2 cellular contexts compared by ENCODE assay signal in the genomic region with DNA sequence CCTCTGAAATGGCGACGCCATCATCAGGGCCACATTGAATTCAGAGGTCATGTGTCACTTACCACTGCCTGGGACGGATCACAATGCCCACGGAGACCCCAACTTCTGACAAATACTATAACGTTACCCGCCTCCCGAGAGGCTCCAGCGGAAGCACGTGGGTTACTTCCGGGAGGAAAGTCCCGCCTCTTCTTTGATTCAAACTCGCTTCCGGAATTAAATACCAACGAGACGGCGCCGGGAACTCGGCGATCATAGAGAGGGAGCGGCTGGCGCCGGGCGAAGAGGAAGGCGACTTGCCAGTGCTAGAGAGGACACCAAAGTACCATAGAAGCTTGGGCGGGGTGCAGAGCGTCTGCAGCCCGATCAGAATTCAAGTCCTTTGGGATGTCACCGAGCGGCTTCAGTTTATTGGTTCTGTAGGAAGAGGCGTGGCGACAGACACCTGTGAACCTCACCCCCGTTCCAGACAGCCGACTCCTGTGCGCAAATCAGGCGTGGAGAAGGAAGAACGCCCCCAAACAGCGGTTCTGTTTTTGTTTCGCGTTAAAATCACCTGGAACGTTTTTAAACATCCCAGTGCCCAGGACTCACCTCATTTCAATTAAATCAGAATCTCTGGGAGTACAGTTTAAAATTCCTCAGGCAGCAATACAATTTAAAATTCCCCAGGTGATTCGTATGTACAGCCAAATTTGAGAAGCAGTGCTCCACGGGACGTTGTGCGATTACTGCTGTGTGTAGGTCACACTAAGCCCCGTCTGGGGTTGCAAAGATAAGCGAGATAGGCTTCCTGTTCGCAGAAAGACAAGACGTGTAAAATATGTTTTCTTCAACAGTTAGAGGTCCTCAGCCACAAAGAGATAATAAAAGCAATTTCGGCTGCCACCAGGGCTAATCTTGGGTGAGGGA.
A peak's percentile ranks its signal among the peaks of the same experiment; 100 is the strongest.
TF ChIP-seq lines count a peak whose summit lies in the region.

A gene with protein sequence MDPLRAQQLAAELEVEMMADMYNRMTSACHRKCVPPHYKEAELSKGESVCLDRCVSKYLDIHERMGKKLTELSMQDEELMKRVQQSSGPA (minus strand): TSS at position 159 of the 912 bp plus-strand sequence. CDS start 565 bp downstream, outside the sequence.

TF ChIP-seq in IMR-90, 13 proteins besides CTCF, POLR2A, EP300 and RAD21:
- TF ChIP-seq NFE2L2 (IDR thresholded peaks at IDR 0.05; ENCODE audit: low read depth, low read length) = no peak
- TF ChIP-seq MAZ (IDR thresholded peaks at IDR 0.05; ENCODE audit: borderline replicate concordance, low read depth, low read length) = no peak; the same call in 1 of the 2 replicates
- TF ChIP-seq CHD1 (IDR thresholded peaks at IDR 0.05; ENCODE audit: low read depth, low read length) = no peak
- no peak for TF ChIP-seq FOS (IDR thresholded peaks at IDR 0.05; ENCODE audit: low read depth, low read length)
- TF ChIP-seq MXI1 (IDR thresholded peaks at IDR 0.05; ENCODE audit: borderline replicate concordance, low read depth, low read length) = peak; percentile 98
- TF ChIP-seq SMC3 (IDR thresholded peaks at IDR 0.05; ENCODE audit: low read depth, low read length) = no peak
- TF ChIP-seq RCOR1 (IDR thresholded peaks at IDR 0.05; ENCODE audit: insufficient replicate concordance, low read length) = no peak
- TF ChIP-seq, protein P1, sequence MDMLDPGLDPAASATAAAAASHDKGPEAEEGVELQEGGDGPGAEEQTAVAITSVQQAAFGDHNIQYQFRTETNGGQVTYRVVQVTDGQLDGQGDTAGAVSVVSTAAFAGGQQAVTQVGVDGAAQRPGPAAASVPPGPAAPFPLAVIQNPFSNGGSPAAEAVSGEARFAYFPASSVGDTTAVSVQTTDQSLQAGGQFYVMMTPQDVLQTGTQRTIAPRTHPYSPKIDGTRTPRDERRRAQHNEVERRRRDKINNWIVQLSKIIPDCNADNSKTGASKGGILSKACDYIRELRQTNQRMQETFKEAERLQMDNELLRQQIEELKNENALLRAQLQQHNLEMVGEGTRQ (IDR thresholded peaks at IDR 0.05; ENCODE audit: low read depth, low read length) = peak; percentile 78
- TF ChIP-seq, protein P2, sequence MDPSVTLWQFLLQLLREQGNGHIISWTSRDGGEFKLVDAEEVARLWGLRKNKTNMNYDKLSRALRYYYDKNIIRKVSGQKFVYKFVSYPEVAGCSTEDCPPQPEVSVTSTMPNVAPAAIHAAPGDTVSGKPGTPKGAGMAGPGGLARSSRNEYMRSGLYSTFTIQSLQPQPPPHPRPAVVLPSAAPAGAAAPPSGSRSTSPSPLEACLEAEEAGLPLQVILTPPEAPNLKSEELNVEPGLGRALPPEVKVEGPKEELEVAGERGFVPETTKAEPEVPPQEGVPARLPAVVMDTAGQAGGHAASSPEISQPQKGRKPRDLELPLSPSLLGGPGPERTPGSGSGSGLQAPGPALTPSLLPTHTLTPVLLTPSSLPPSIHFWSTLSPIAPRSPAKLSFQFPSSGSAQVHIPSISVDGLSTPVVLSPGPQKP (IDR thresholded peaks at IDR 0.05; ENCODE audit: borderline replicate concordance, low read depth, low read length) = no peak

TF ChIP-seq in endothelial cell of umbilical vein, 7 proteins besides CTCF, POLR2A, EP300 and RAD21:
- TF ChIP-seq GATA2 (IDR thresholded peaks at IDR 0.05; ENCODE audit: insufficient read depth, insufficient read length, low read depth, low read length) (no peak), MYC (IDR thresholded peaks at IDR 0.05; ENCODE audit: low read depth, low read length) (no peak), EZH2 (IDR thresholded peaks at IDR 0.05; ENCODE audit: borderline replicate concordance, low read depth, low read length, severe bottlenecking) (no peak), JUN (IDR thresholded peaks at IDR 0.05; ENCODE audit: borderline replicate concordance, insufficient read depth, insufficient read length, low read depth) (no peak), POLR2AphosphoS5 (IDR thresholded peaks at IDR 0.05; ENCODE audit: insufficient read depth, low read depth, low read length) (peak; percentile 67), FOS (IDR thresholded peaks at IDR 0.05; ENCODE audit: borderline replicate concordance, insufficient read depth, low read length) (no peak)
- TF ChIP-seq, protein P3, sequence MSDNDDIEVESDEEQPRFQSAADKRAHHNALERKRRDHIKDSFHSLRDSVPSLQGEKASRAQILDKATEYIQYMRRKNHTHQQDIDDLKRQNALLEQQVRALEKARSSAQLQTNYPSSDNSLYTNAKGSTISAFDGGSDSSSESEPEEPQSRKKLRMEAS (IDR thresholded peaks at IDR 0.05; ENCODE audit: insufficient read depth, insufficient read length) = peak; percentile 86
